ENCODE assay signal across 8 cellular contexts in genomic region chr1:27633640-27634165, GRCh38. TPM values are rescaled to one million over a fixed set of nuclear protein-coding genes. Genes with fewer than 3 reads are reported as not detected.
DNase-seq lines count a peak whose midpoint lies in the region; ATAC-seq, FAIRE-seq and TF ChIP-seq lines count a peak whose summit lies in the region.

No MANE protein-coding gene starts in this region.

- H3K27me3 Mint-ChIP-seq in activated naive CD4-positive, alpha-beta T cell treated with anti-CD3 and anti-CD28 coated beads, Interleukin-2, amount 10 ng/mL, durations not matched to agents 7 days and 5 days: peaks cover 43% of the 10 kb centered on the region

- H3K9me3 Mint-ChIP-seq in activated naive CD4-positive, alpha-beta T cell treated with anti-CD3 and anti-CD28 coated beads, Interleukin-2, amount 10 ng/mL, durations not matched to agents 7 days and 5 days: no peaks in the 10 kb centered on the region

- peak overlapping the region; percentile 62 for H3K27ac Mint-ChIP-seq in activated naive CD4-positive, alpha-beta T cell treated with anti-CD3 and anti-CD28 coated beads, Interleukin-2, amount 10 ng/mL, durations not matched to agents 7 days and 5 days

- H3K27me3 ChIP-seq in bronchial epithelial cell (ENCODE audit: control insufficient read depth, insufficient read depth, low read length): peaks cover 5% of the 10 kb centered on the region
- H3K27me3 ChIP-seq in mononuclear cell (ENCODE audit: insufficient read depth, low read length): no peaks in the 10 kb centered on the region
- no peaks in the 10 kb centered on the region for H3K27me3 ChIP-seq in upper lobe of left lung

- no peak for DNase-seq in activated naive CD4-positive, alpha-beta T cell treated with anti-CD3 and anti-CD28 coated beads, Interleukin-2, amount 10 ng/mL, durations not matched to agents 7 days and 5 days
- DNase-seq in activated naive CD4-positive, alpha-beta T cell treated with anti-CD3 and anti-CD28 coated beads, Interleukin-2, amount 50 U/mL, for 16 hours: no peak
- DNase-seq in bronchial epithelial cell (ENCODE audit: low read depth): no peak
- no peak for DNase-seq in upper lobe of left lung
- DNase-seq in NCI-H345 treated with DMSO at 0.1 percent for 48 hours (lab: John Stamatoyannopoulos, UW; ENCODE audit: unreplicated experiment): no peak

- peaks cover 73% of the 10 kb centered on the region for H3K4me1 Mint-ChIP-seq in activated naive CD4-positive, alpha-beta T cell treated with anti-CD3 and anti-CD28 coated beads, Interleukin-2, amount 10 ng/mL, durations not matched to agents 7 days and 5 days

- no peaks in the 10 kb centered on the region for H3K9me3 ChIP-seq in mononuclear cell (ENCODE audit: low read depth, low read length)
- H3K9me3 ChIP-seq in upper lobe of left lung: no peaks in the 10 kb centered on the region

- TF ChIP-seq CTCF in bronchial epithelial cell (IDR thresholded peaks at IDR 0.05; ENCODE audit: insufficient read depth, low read length, severe bottlenecking) (no peak), upper lobe of left lung (IDR thresholded peaks at IDR 0.05) (no peak)

- ATAC-seq in upper lobe of left lung (ENCODE audit: low FRiP score in 2 of 2): no peak
- ATAC-seq in HG03342 (IDR thresholded peaks at IDR 0.05; ENCODE audit: unreplicated experiment): no peak
- no peak for ATAC-seq in GM21786 (IDR thresholded peaks at IDR 0.05; ENCODE audit: unreplicated experiment)

- no peak for FAIRE-seq in bronchial epithelial cell (lab: Jason Lieb, UNC)

- CTCF ChIA-PET in activated naive CD4-positive, alpha-beta T cell treated with anti-CD3 and anti-CD28 coated beads, Interleukin-2, amount 10 ng/mL, durations not matched to agents 7 days and 5 days (lab: Charles Lee): interaction anchor here (1.9 kb wide), 1 partner anchor 29 kb away, joined by 7 read pairs; no protein-coding TSS in a partner anchor

- no peaks in the 10 kb centered on the region for H3K36me3 Mint-ChIP-seq in activated naive CD4-positive, alpha-beta T cell treated with anti-CD3 and anti-CD28 coated beads, Interleukin-2, amount 10 ng/mL, durations not matched to agents 7 days and 5 days

- TF ChIP-seq EP300 in upper lobe of left lung (IDR thresholded peaks at IDR 0.05): no peak

- H3K36me3 ChIP-seq in bronchial epithelial cell (ENCODE audit: control insufficient read depth, insufficient read depth, low read length) (no peaks in the 10 kb centered on the region), upper lobe of left lung (no peaks in the 10 kb centered on the region)

- H3K4me3 ChIP-seq in bronchial epithelial cell (ENCODE audit: low read depth, low read length) (peak overlapping the region; percentile 22), mononuclear cell (ENCODE audit: low read length) (peak overlapping the region; percentile 81), upper lobe of left lung (peak overlapping the region; percentile 40 to 60 (median 54))

- peak overlapping the region; percentile 34 for H3K4me3 Mint-ChIP-seq in activated naive CD4-positive, alpha-beta T cell treated with anti-CD3 and anti-CD28 coated beads, Interleukin-2, amount 10 ng/mL, durations not matched to agents 7 days and 5 days

- no peak for TF ChIP-seq POLR2A in upper lobe of left lung (IDR thresholded peaks at IDR 0.05)

- WGBS in upper lobe of left lung, 2 donors: 39 to 54% methylated on average over 7 to 9 of the region's 14 CpGs

- H3K4me1 ChIP-seq in mononuclear cell (ENCODE audit: insufficient read depth, low read length): peaks cover 95% of the 10 kb centered on the region
- H3K4me1 ChIP-seq in upper lobe of left lung: peaks cover 56 to 81% (median 72%) of the 10 kb centered on the region in 4 donors

- peak overlapping the region; percentile 92 to 98 (median 95) for H3K27ac ChIP-seq in upper lobe of left lung

RNA-seq across cellular contexts. Expression of gene FGR, which starts 1.3 kb away (rescaled TPM):
- total RNA-seq in bronchial epithelial cell: 0.13 and 1.1 TPM in 2 replicates
- total RNA-seq in mononuclear cell: 123 TPM
- total RNA-seq in upper lobe of left lung: 100 to 1,000 TPM in 5 of 6 donors, 10 to 100 TPM in 1; 59.8 to 234 (median 150) TPM

RNA-seq across cellular contexts. Expression of gene AHDC1, which starts 29.8 kb away (rescaled TPM):
- total RNA-seq in bronchial epithelial cell: 5.0 and 14.6 TPM in 2 replicates
- 3.3 TPM for total RNA-seq in mononuclear cell
- total RNA-seq in upper lobe of left lung: 10 to 100 TPM; 10.8 to 43.4 (median 26.2) TPM

RNA-seq across cellular contexts. Expression of gene IFI6, which starts 38.3 kb away (rescaled TPM):
- 1.3 and 2.8 TPM in 2 replicates for total RNA-seq in bronchial epithelial cell
- total RNA-seq in mononuclear cell: 85.6 TPM
- 100 to 1,000 TPM in 5 of 6 donors, 10 to 100 TPM in 1; 43.0 to 436 (median 277) TPM for total RNA-seq in upper lobe of left lung

Comparison
In these comparisons a context has a peak if more than half of its experiments do, and no peak if none do; other contexts are left out.
1. H3K4me3 ChIP-seq: peak in every context shown above with its lines; median percentile 81 in mononuclear cell; 54 in upper lobe of left lung; 22 in bronchial epithelial cell.
2. RNA of gene FGR, which starts 1.3 kb away (total RNA-seq): 59.8 to 234 TPM in upper lobe of left lung and 123 TPM in mononuclear cell (single experiment); 0.13 to 1.1 TPM in bronchial epithelial cell; every median in the first group is over 10 times any median in the second.
3. RNA of gene IFI6, which starts 38.3 kb away (total RNA-seq): 43.0 to 436 TPM in upper lobe of left lung and 85.6 TPM in mononuclear cell (single experiment); 1.3 to 2.8 TPM in bronchial epithelial cell; every median in the first group is over 10 times any median in the second.